Comparison of ENCODE assay signal across 13 cellular contexts in the genomic region with DNA sequence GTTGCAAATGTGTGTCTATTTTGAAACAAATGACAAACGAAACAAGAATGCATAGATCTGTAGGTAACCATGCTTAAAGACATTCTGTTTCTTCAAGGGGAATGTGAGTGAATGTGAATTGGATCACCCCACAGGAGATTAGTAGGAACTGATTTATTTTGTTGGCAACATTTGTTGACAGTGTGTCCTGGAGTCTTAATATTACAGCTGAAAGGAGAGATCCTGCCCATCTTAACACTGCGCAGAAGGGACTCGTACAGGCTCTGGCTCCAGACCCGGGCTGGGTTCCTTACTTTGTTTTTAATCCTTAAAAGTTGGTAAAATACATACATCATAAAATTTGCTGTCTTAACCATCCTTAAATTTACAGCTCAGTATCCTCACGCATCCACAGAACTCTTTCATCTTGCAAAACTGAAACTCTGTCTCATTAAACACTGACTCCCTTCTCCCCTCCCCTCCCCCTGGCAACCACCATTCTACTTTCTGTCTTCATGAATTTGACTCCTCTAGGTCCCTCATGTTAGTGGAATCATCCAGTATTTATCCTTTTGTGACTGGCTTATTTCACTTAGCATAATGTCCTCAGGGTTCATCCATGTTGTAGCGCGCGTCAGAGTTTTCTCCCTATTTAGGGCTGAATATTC.
DNase-seq lines count a peak whose midpoint lies in the region; ATAC-seq lines count a peak whose summit lies in the region.
"Had no signal": no experiment of that assay in that cellular context is flagged by ENCODE, and none has a peak within 500 bp of the region (broad histone marks: within the 10 kb centered on the region; RNA-seq: fewer than 3 reads in every experiment).

No MANE protein-coding gene starts in this region.

- peaks cover 19% of the 10 kb centered on the region for H3K4me1 ChIP-seq in GM23248 (ENCODE audit: insufficient read depth)

- peaks cover 22% of the 10 kb centered on the region for H3K4me1 Mint-ChIP-seq in activated T-helper 2 cell treated with anti-CD3 and anti-CD28 coated beads, Interferon-gamma antibody, Interleukin-2, Interleukin-4, amounts not matched to agents 10 μg/mL and 5 μg/mL and 100 μg/mL, durations not matched to agents 14 hours and 24 hours and 36 hours (ENCODE audit: low read depth)

- peaks cover 14% of the 10 kb centered on the region; the same call in 1 of the 2 replicates for H3F3A ChIP-seq in GM23248 (ENCODE audit: insufficient read depth)

- H3K36me3 ChIP-seq in GM23248 (ENCODE audit: low read depth) = no peaks in the 10 kb centered on the region

- H3K27ac ChIP-seq in GM23248 = peak overlapping the region; percentile 52

- peaks cover 7% of the 10 kb centered on the region; the same call in 1 of the 2 replicates for H4K20me1 ChIP-seq in GM23248 (ENCODE audit: insufficient read depth)

- H3K36me3 Mint-ChIP-seq in activated T-helper 2 cell treated with anti-CD3 and anti-CD28 coated beads, Interferon-gamma antibody, Interleukin-2, Interleukin-4, amounts not matched to agents 10 μg/mL and 5 μg/mL and 100 μg/mL, durations not matched to agents 14 hours and 24 hours and 36 hours (ENCODE audit: low read depth) = peaks cover 5% of the 10 kb centered on the region

- no peaks in the 10 kb centered on the region for H3K9me3 ChIP-seq in GM23248 (ENCODE audit: low read depth)
- H3K9me3 ChIP-seq: Caco-2 had no signal

- in situ Hi-C loops in GM23248 (cut with MboI) = no loop called here

- H3K4me3 ChIP-seq in GM23248 = 0 out of 2 replicates have a peak overlapping the region, but pooled peaks have one; percentile 17

- no peaks in the 10 kb centered on the region for H3K9me2 ChIP-seq in GM23248 (ENCODE audit: insufficient read depth)

- intact Hi-C loops in activated T-helper 2 cell treated with anti-CD3 and anti-CD28 coated beads, Interferon-gamma antibody, Interleukin-2, Interleukin-4, amounts not matched to agents 10 μg/mL and 5 μg/mL and 100 μg/mL, durations not matched to agents 14 hours and 24 hours and 36 hours (cut with micrococcal nuclease) = no loop called here

- ATAC-seq in GM21367 (IDR thresholded peaks at IDR 0.05; ENCODE audit: unreplicated experiment) (no peak), GM21619 (IDR thresholded peaks at IDR 0.05; ENCODE audit: unreplicated experiment) (no peak)

- H3K27me3 ChIP-seq in GM23248 (replicated peaks; ENCODE audit: insufficient read depth) = no peaks in the 10 kb centered on the region

- H3K9ac ChIP-seq in GM23248 = peak overlapping the region; percentile 34

- H3K4me3 Mint-ChIP-seq in activated T-helper 2 cell treated with anti-CD3 and anti-CD28 coated beads, Interferon-gamma antibody, Interleukin-2, Interleukin-4, amounts not matched to agents 10 μg/mL and 5 μg/mL and 100 μg/mL, durations not matched to agents 14 hours and 24 hours and 36 hours (ENCODE audit: low read depth) = no peak overlapping the region
- H3K4me3 Mint-ChIP-seq: central memory CD8-positive, alpha-beta T cell had no signal

- no peaks in the 10 kb centered on the region for H3K27me3 Mint-ChIP-seq in activated T-helper 2 cell treated with anti-CD3 and anti-CD28 coated beads, Interferon-gamma antibody, Interleukin-2, Interleukin-4, amounts not matched to agents 10 μg/mL and 5 μg/mL and 100 μg/mL, durations not matched to agents 14 hours and 24 hours and 36 hours (ENCODE audit: low read depth)
- H3K27me3 Mint-ChIP-seq: central memory CD8-positive, alpha-beta T cell had no signal

- H3K79me2 ChIP-seq in GM23248 (ENCODE audit: insufficient read depth) = peaks cover 100% of the 10 kb centered on the region

- H3K4me2 ChIP-seq in GM23248 (ENCODE audit: unreplicated experiment) = peak overlapping the region; percentile 51

- peak overlapping the region; percentile 3 for H3K27ac Mint-ChIP-seq in activated T-helper 2 cell treated with anti-CD3 and anti-CD28 coated beads, Interferon-gamma antibody, Interleukin-2, Interleukin-4, amounts not matched to agents 10 μg/mL and 5 μg/mL and 100 μg/mL, durations not matched to agents 14 hours and 24 hours and 36 hours

- DNase-seq in AG08395 (ENCODE audit: low spot score) (peak; percentile 36), GM23248 (peak; percentile 62), iris pigment epithelial cell (ENCODE audit: low read depth) (peak; percentile 83), COLO668 (lab: John Stamatoyannopoulos, UW; ENCODE audit: unreplicated experiment) (no peak), SW480 (ENCODE audit: low spot score) (no peak)
- no peak for DNase-seq in activated T-helper 2 cell treated with anti-CD3 and anti-CD28 coated beads, Interferon-gamma antibody, Interleukin-2, Interleukin-4, amounts not matched to agents 10 μg/mL and 5 μg/mL and 100 μg/mL, durations not matched to agents 14 hours and 24 hours and 36 hours (ENCODE audit: low spot score)
- DNase-seq: Caco-2, NCI-H1048, retina, RPMI8226 had no signal

- WGBS in GM23248 (ENCODE audit: low coverage in 1 of 2, low lambda C conversion rate in 2 of 2, missing lambda C conversion rate in 2 of 2), 2 experiments = 81 to 84% methylated on average over 8 of the region's 8 CpGs

- H3K9me3 Mint-ChIP-seq in activated T-helper 2 cell treated with anti-CD3 and anti-CD28 coated beads, Interferon-gamma antibody, Interleukin-2, Interleukin-4, amounts not matched to agents 10 μg/mL and 5 μg/mL and 100 μg/mL, durations not matched to agents 14 hours and 24 hours and 36 hours = no peaks in the 10 kb centered on the region
- H3K9me3 Mint-ChIP-seq: central memory CD8-positive, alpha-beta T cell had no signal

- no peak overlapping the region for H2AFZ ChIP-seq in GM23248

Comparison
In these comparisons a context has a peak if more than half of its experiments do, and no peak if none do; other contexts are left out.
1. DNase-seq: peak in AG08395 (single experiment), GM23248 (single experiment) and iris pigment epithelial cell (single experiment); none in activated T-helper 2 cell treated with anti-CD3 and anti-CD28 coated beads, Interferon-gamma antibody, Interleukin-2, Interleukin-4, amounts not matched to agents 10 μg/mL and 5 μg/mL and 100 μg/mL, durations not matched to agents 14 hours and 24 hours and 36 hours (single experiment), COLO668 (single experiment) and SW480 (single experiment).